Comparison of ENCODE assay signal across 11 cellular contexts in the genomic region with DNA sequence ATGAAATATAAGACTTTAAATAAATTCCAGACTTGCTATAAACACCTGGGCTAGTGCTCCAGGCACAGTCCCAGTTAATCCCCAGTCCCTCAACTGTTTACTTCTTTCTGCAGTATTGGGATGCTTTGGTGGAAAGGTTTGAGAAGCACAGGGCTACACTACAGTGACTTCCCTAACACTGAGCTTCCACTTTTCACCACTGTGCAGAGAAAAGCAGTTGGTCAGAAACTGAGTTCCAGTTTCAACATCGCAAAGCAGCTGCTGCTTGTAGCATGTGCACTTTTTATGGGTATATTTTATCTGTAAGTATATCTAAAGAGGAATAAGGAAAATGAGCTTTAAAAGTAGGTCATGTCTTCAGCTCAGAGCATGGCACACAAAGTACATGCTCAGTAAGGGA.
A peak's percentile ranks its signal among the peaks of the same experiment; 100 is the strongest.
DNase-seq lines count a peak whose midpoint lies in the region; ATAC-seq, FAIRE-seq and TF ChIP-seq lines count a peak whose summit lies in the region.
"Had no signal": no experiment of that assay in that cellular context is flagged by ENCODE, and none has a peak within 500 bp of the region (broad histone marks: within the 10 kb centered on the region; RNA-seq: fewer than 3 reads in every experiment).

No MANE protein-coding gene starts in this region.

- ATAC-seq in GM19372 (IDR thresholded peaks at IDR 0.05; ENCODE audit: low read depth, unreplicated experiment) (peak; percentile 74), HG02623 (IDR thresholded peaks at IDR 0.05; ENCODE audit: unreplicated experiment) (peak; percentile 81), HG03442 (IDR thresholded peaks at IDR 0.05; ENCODE audit: unreplicated experiment) (peak; percentile 84)

- FAIRE-seq in GM12891 (lab: Jason Lieb, UNC) = peak; percentile 60

- DNase-seq in GM12891 (ENCODE audit: insufficient read length, low spot score) = no peak
- DNase-seq in RKO (ENCODE audit: low spot score) = no peak
- no peak for DNase-seq in NK-92 (lab: John Stamatoyannopoulos, UW; ENCODE audit: unreplicated experiment)
- DNase-seq in DMS153 treated with DMSO at 0.1 percent for 48 hours (lab: John Stamatoyannopoulos, UW; ENCODE audit: unreplicated experiment) = no peak
- no peak for DNase-seq in NCI-H1048 (lab: John Stamatoyannopoulos, UW)
- DNase-seq: brain microvascular endothelial cell, HCEC 1CT, KBM-7 had no signal

- TF ChIP-seq POLR2A in GM12891 (IDR thresholded peaks at IDR 0.05; ENCODE audit: low read depth, low read length) = no peak

TF ChIP-seq in GM12891, 5 proteins besides CTCF, POLR2A, EP300 and RAD21:
- TF ChIP-seq SPI1 (IDR thresholded peaks at IDR 0.05; ENCODE audit: low read depth, low read length) (no peak), POU2F2 (IDR thresholded peaks at IDR 0.05; ENCODE audit: low read depth, low read length) (no peak), PAX5 (IDR thresholded peaks at IDR 0.05; ENCODE audit: insufficient read depth, low read length, severe bottlenecking) (peak; percentile 86), TAF1 (IDR thresholded peaks at IDR 0.05; ENCODE audit: low read depth, low read length) (no peak), POLR2AphosphoS5 (IDR thresholded peaks at IDR 0.05; ENCODE audit: low read depth, low read length) (no peak)
